In the genomic region with DNA sequence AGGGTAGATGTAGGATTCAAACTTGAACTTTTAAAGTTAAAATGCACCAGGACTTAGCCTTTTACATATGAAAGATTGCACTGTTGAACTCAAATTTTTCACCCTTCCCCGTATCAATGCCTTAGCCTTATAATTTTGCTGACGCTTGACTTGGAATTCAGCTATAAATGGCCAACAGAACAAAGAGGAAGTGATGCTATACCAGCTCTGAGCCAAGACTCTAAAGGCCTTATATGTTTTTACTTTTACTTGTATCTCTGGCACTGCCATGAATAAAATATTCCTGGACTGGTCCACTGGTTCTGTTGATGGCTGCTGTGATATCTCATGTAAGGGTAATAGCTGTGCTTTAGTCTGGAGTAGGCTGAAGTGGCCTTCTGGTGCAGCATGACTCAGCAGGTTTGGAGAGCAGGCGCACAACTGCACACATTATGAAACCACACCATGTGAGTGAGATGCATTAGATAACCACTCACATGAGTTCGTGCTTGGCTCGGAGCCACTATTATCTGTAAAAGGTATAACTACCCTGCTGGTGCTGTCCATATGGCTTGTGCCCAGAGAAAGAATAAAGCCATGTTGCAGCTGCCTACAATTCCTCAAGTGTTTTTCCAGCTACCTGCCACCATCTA, we compare ENCODE assay signal across 12 cellular contexts. TPM values are rescaled to one million over a fixed set of nuclear protein-coding genes. Genes with fewer than 3 reads are reported as not detected.
DNase-seq lines count a peak whose midpoint lies in the region; ATAC-seq and TF ChIP-seq lines count a peak whose summit lies in the region.
"Had no signal": no experiment of that assay in that cellular context is flagged by ENCODE, and none has a peak within 500 bp of the region (broad histone marks: within the 10 kb centered on the region; RNA-seq: fewer than 3 reads in every experiment).

No MANE protein-coding gene starts in this region.

- peaks cover 26% of the 10 kb centered on the region for H3K9me3 Mint-ChIP-seq in activated T-helper 2 cell treated with anti-CD3 and anti-CD28 coated beads, Interferon-gamma antibody, Interleukin-2, Interleukin-4, amounts not matched to agents 10 μg/mL and 5 μg/mL and 100 μg/mL, durations not matched to agents 14 hours and 24 hours and 36 hours

- peak; percentile 91 to 96 for ATAC-seq in lower lobe of right lung
- no peak for ATAC-seq in HG03095 (IDR thresholded peaks at IDR 0.05; ENCODE audit: unreplicated experiment)

- H3K36me3 Mint-ChIP-seq in activated T-helper 2 cell treated with anti-CD3 and anti-CD28 coated beads, Interferon-gamma antibody, Interleukin-2, Interleukin-4, amounts not matched to agents 10 μg/mL and 5 μg/mL and 100 μg/mL, durations not matched to agents 14 hours and 24 hours and 36 hours (ENCODE audit: low read depth): no peaks in the 10 kb centered on the region

- DNase-seq in NCI-H187 (lab: John Stamatoyannopoulos, UW) (peak; percentile 1 to 5), NCI-H187 treated with DMSO at 0.1 percent for 48 hours (lab: John Stamatoyannopoulos, UW) (no peak), M059J (ENCODE audit: low read depth) (peak; percentile 44), adrenal gland (peak in 5 of 7 donors; percentile 11 to 65 (median 45)), lower lobe of right lung (peak; percentile 55)
- no peak for DNase-seq in activated T-helper 2 cell treated with anti-CD3 and anti-CD28 coated beads, Interferon-gamma antibody, Interleukin-2, Interleukin-4, amounts not matched to agents 10 μg/mL and 5 μg/mL and 100 μg/mL, durations not matched to agents 14 hours and 24 hours and 36 hours (ENCODE audit: low spot score)
- DNase-seq in activated naive CD4-positive, alpha-beta T cell (lab: John Stamatoyannopoulos, UW): no peak
- DNase-seq: endodermal cell; stimulated activated CD4-positive, alpha-beta T cell treated with anti-CD3 and anti-CD28 coated beads, Interleukin-2, amount 100 ng/mL, for 24 hours; SW 1271; tibial artery had no signal

- H3K4me1 ChIP-seq in adrenal gland (replicated peaks in 1 of 2) (no peaks in the 10 kb centered on the region), lower lobe of right lung (no peaks in the 10 kb centered on the region)
- H3K4me1 ChIP-seq: tibial artery had no signal

- H3K9me3 ChIP-seq in adrenal gland (replicated peaks in 1 of 3): no peaks in the 10 kb centered on the region
- H3K9me3 ChIP-seq in lower lobe of right lung: no peaks in the 10 kb centered on the region
- H3K9me3 ChIP-seq: tibial artery had no signal

- H3K36me3 ChIP-seq in adrenal gland (replicated peaks in 1 of 2): no peaks in the 10 kb centered on the region
- H3K36me3 ChIP-seq in lower lobe of right lung: no peaks in the 10 kb centered on the region
- H3K36me3 ChIP-seq: tibial artery had no signal

- H3K27ac ChIP-seq in adrenal gland (no peak overlapping the region), lower lobe of right lung (no peak overlapping the region)
- H3K27ac ChIP-seq: tibial artery had no signal

- no peaks in the 10 kb centered on the region for H3K27me3 Mint-ChIP-seq in activated T-helper 2 cell treated with anti-CD3 and anti-CD28 coated beads, Interferon-gamma antibody, Interleukin-2, Interleukin-4, amounts not matched to agents 10 μg/mL and 5 μg/mL and 100 μg/mL, durations not matched to agents 14 hours and 24 hours and 36 hours (ENCODE audit: low read depth)

- TF ChIP-seq CTCF in adrenal gland (IDR thresholded peaks at IDR 0.05) (no peak), lower lobe of right lung (IDR thresholded peaks at IDR 0.05) (no peak)

- WGBS in adrenal gland, 4 donors: 69 to 78% (median 74%) methylated on average over 2 to 5 of the region's 5 CpGs

- H3K27ac Mint-ChIP-seq in activated T-helper 2 cell treated with anti-CD3 and anti-CD28 coated beads, Interferon-gamma antibody, Interleukin-2, Interleukin-4, amounts not matched to agents 10 μg/mL and 5 μg/mL and 100 μg/mL, durations not matched to agents 14 hours and 24 hours and 36 hours: no peak overlapping the region
- H3K27ac Mint-ChIP-seq: endodermal cell had no signal

- H3K4me3 ChIP-seq in adrenal gland (no peak overlapping the region), lower lobe of right lung (no peak overlapping the region)
- H3K4me3 ChIP-seq: tibial artery had no signal

- no peaks in the 10 kb centered on the region for H3K4me1 Mint-ChIP-seq in activated T-helper 2 cell treated with anti-CD3 and anti-CD28 coated beads, Interferon-gamma antibody, Interleukin-2, Interleukin-4, amounts not matched to agents 10 μg/mL and 5 μg/mL and 100 μg/mL, durations not matched to agents 14 hours and 24 hours and 36 hours (ENCODE audit: low read depth)

- TF ChIP-seq POLR2A in adrenal gland (IDR thresholded peaks at IDR 0.05): no peak

- intact Hi-C loops in adrenal gland (cut with DNase I): no loop called here
- intact Hi-C loops in lower lobe of right lung (cut with DNase I): no loop called here
- intact Hi-C loops in activated T-helper 2 cell treated with anti-CD3 and anti-CD28 coated beads, Interferon-gamma antibody, Interleukin-2, Interleukin-4, amounts not matched to agents 10 μg/mL and 5 μg/mL and 100 μg/mL, durations not matched to agents 14 hours and 24 hours and 36 hours (cut with micrococcal nuclease): no loop called here

- H3K4me3 Mint-ChIP-seq in activated T-helper 2 cell treated with anti-CD3 and anti-CD28 coated beads, Interferon-gamma antibody, Interleukin-2, Interleukin-4, amounts not matched to agents 10 μg/mL and 5 μg/mL and 100 μg/mL, durations not matched to agents 14 hours and 24 hours and 36 hours (ENCODE audit: low read depth): no peak overlapping the region
- H3K4me3 Mint-ChIP-seq: endodermal cell had no signal

- H3K27me3 ChIP-seq in adrenal gland: no peaks in the 10 kb centered on the region
- H3K27me3 ChIP-seq in lower lobe of right lung (ENCODE audit: low read depth): no peaks in the 10 kb centered on the region
- H3K27me3 ChIP-seq: tibial artery had no signal

RNA-seq across cellular contexts. Expression of gene IER3IP1, which starts 8.4 kb away (rescaled TPM):
- 38.8 and 46.5 TPM in 2 replicates for total RNA-seq in M059J (2014; rRNA removed; shearing (Covaris generic))
- total RNA-seq in adrenal gland: 10 to 100 TPM in 6 of 8 donors, 1 to 10 TPM in 2; 5.7 to 18.8 (median 12.4) TPM
- polyA plus RNA-seq in adrenal gland: 10 to 100 TPM; 11.1 to 34.5 (median 13.6) TPM
- 10.7 TPM for total RNA-seq in lower lobe of right lung
- 13.3 and 14.2 TPM in 2 replicates for total RNA-seq in activated T-helper 2 cell treated with anti-CD3 and anti-CD28 coated beads, Interferon-gamma antibody, Interleukin-2, Interleukin-4, amounts not matched to agents 10 μg/mL and 5 μg/mL and 100 μg/mL, durations not matched to agents 14 hours and 24 hours and 36 hours

RNA-seq across cellular contexts. Expression of gene HDHD2, which starts 34.2 kb away (rescaled TPM):
- 15.5 and 21.3 TPM in 2 replicates for total RNA-seq in M059J (2014; rRNA removed; shearing (Covaris generic))
- total RNA-seq in adrenal gland (10 to 100 TPM; 26.9 to 91.1 (median 70.5) TPM), lower lobe of right lung (37.7 TPM)
- 100 to 1,000 TPM in 1 of 3 donors, 10 to 100 TPM in 2; 23.5 to 100 (median 42.0) TPM for polyA plus RNA-seq in adrenal gland
- 39.3 and 40.8 TPM in 2 replicates for total RNA-seq in activated T-helper 2 cell treated with anti-CD3 and anti-CD28 coated beads, Interferon-gamma antibody, Interleukin-2, Interleukin-4, amounts not matched to agents 10 μg/mL and 5 μg/mL and 100 μg/mL, durations not matched to agents 14 hours and 24 hours and 36 hours

Comparison
In these comparisons a context has a peak if more than half of its experiments do, and no peak if none do; other contexts are left out.
1. DNase-seq: peak in NCI-H187 (2 of 2), M059J (single experiment), adrenal gland (5 of 7) and lower lobe of right lung (single experiment); none in NCI-H187 treated with DMSO at 0.1 percent for 48 hours (single experiment), activated T-helper 2 cell treated with anti-CD3 and anti-CD28 coated beads, Interferon-gamma antibody, Interleukin-2, Interleukin-4, amounts not matched to agents 10 μg/mL and 5 μg/mL and 100 μg/mL, durations not matched to agents 14 hours and 24 hours and 36 hours (single experiment) and activated naive CD4-positive, alpha-beta T cell (0 of 4).